In the genomic region with DNA sequence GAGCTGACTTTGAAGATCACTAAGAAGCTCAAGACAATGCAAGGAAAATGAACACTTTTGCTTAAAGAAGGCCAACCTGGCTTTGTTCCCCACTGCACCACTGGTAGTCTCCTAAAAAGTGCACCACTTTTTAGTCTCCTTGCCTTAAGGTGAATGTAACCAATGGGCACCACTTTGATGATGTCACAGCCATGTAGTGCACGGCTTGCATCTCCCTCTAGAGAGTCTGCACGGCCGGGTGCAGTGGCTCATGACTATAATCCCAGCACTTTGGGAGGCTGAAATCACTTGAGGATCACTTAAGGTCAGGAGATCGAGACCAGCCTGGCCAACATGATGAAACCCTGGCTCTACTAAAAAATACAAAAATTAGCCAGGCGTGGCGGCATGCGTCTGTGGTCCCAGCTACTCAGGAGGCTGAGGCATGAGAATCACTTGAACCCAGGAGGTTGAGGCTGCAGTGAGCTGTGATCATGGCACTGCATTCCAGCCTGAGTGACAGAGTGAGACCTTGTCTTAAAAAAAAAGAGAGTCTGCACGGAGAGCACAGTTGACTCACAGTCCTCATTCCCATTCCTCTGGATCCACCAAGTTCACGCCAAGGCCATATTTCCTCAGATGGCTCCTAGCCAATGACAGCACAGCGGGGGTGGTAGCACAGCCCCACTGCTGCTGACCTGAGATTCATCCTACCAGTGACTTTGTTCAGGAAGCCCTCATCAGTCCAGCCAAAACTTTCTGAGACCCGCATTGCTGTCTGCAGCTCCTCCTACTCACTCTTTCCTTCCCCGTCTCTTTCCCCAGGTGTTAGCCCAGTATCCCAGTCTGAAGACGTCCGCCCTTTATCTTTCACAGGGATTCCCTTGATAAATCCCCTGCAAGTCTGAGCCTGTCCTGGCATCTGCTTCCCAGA, we compare ENCODE assay signal across 10 cellular contexts. TPM values are rescaled to one million over a fixed set of nuclear protein-coding genes. Genes with fewer than 3 reads are reported as not detected.
DNase-seq lines count a peak whose midpoint lies in the region; ATAC-seq and TF ChIP-seq lines count a peak whose summit lies in the region.
"Had no signal": no experiment of that assay in that cellular context is flagged by ENCODE, and none has a peak within 500 bp of the region (broad histone marks: within the 10 kb centered on the region; RNA-seq: fewer than 3 reads in every experiment).

No MANE protein-coding gene starts in this region.

- H3K27me3 ChIP-seq in Karpas-422 (ENCODE audit: low read length) = no peaks in the 10 kb centered on the region
- no peaks in the 10 kb centered on the region for H3K27me3 ChIP-seq in lung (ENCODE audit: control insufficient read depth, insufficient read depth)
- no peaks in the 10 kb centered on the region for H3K27me3 ChIP-seq in upper lobe of right lung

- 81 to 88% methylated on average over 14 of the region's 14 CpGs for WGBS in lung, 2 donors

- no peaks in the 10 kb centered on the region for H3K36me3 ChIP-seq in Karpas-422 (ENCODE audit: insufficient read depth, low read length)
- H3K36me3 ChIP-seq in lung (ENCODE audit: control insufficient read depth in 2 of 2, insufficient read depth in 2 of 2, low read length in 2 of 2) = no peaks in the 10 kb centered on the region
- no peaks in the 10 kb centered on the region for H3K36me3 ChIP-seq in upper lobe of right lung

- peaks cover 10% of the 10 kb centered on the region for H3K4me1 ChIP-seq in Karpas-422 (ENCODE audit: low read length)
- H3K4me1 ChIP-seq in lung (ENCODE audit: control insufficient read depth in 2 of 2, insufficient read depth in 2 of 2, low read length in 2 of 2) = peaks cover 4 to 10% of the 10 kb centered on the region in 2 donors
- peaks cover 32% of the 10 kb centered on the region for H3K4me1 ChIP-seq in upper lobe of right lung

- H3K79me2 ChIP-seq in Karpas-422 (ENCODE audit: low read length) = no peaks in the 10 kb centered on the region

- peak overlapping the region; percentile 67; the same call in 1 of the 2 replicates for H2AFZ ChIP-seq in Karpas-422 (ENCODE audit: low read length)

- H3K9me2 ChIP-seq in Karpas-422 (replicated peaks; ENCODE audit: insufficient read depth, low read length) = no peaks in the 10 kb centered on the region

- intact Hi-C loops in upper lobe of right lung (cut with DNase I) = no loop called here

- DNase-seq in Karpas-422 (no peak), coronary artery (ENCODE audit: low spot score) (peak; percentile 83), lung (ENCODE audit: low spot score) (peak; percentile 47), upper lobe of right lung (no peak), NCI-H2227 (lab: John Stamatoyannopoulos, UW; ENCODE audit: unreplicated experiment) (no peak), GM13976 (ENCODE audit: low spot score) (no peak)
- DNase-seq: activated CD4-positive, alpha-beta T cell treated with anti-CD3 and anti-CD28 coated beads for 1 hour; NCI-H524; posterior cingulate gyrus had no signal

- no peak overlapping the region for H3K27ac ChIP-seq in Karpas-422 (ENCODE audit: low read length)
- H3K27ac ChIP-seq in coronary artery = peak overlapping the region; percentile 94 to 97
- H3K27ac ChIP-seq in lung (ENCODE audit: low read depth in 1 of 2, low read length in 1 of 2) = peak overlapping the region in 1 of 2 donors; percentile 85
- H3K27ac ChIP-seq in upper lobe of right lung = peak overlapping the region; percentile 30

- H3K4me3 ChIP-seq in Karpas-422 (ENCODE audit: low read length) (no peak overlapping the region), coronary artery (no peak overlapping the region), lung (no peak overlapping the region), upper lobe of right lung (no peak overlapping the region)

- H4K20me1 ChIP-seq in Karpas-422 (ENCODE audit: insufficient read depth, low read depth, low read length) = no peaks in the 10 kb centered on the region

- TF ChIP-seq CTCF in coronary artery (IDR thresholded peaks at IDR 0.05) = no peak
- no peak for TF ChIP-seq CTCF in lung (IDR thresholded peaks at IDR 0.05; ENCODE audit: control extremely low read depth, extremely low read depth)
- no peak for TF ChIP-seq CTCF in upper lobe of right lung (IDR thresholded peaks at IDR 0.05)
- no peak for TF ChIP-seq CTCF in GM13976 (IDR thresholded peaks at IDR 0.05; ENCODE audit: borderline replicate concordance, control extremely low read depth, extremely low read depth, insufficient read depth, missing control alignments)

- no peak overlapping the region for H3K4me2 ChIP-seq in Karpas-422 (ENCODE audit: low read depth, low read length, poor library complexity, severe bottlenecking)

- H3K9ac ChIP-seq in Karpas-422 (ENCODE audit: low read length) = no peak overlapping the region

- in situ Hi-C loops in GM13976 (cut with MboI; ENCODE audit: low sequenced_read_pairs, unreplicated experiment) = loop anchor here (10.0 kb wide), 2 partner anchors 147 to 317 kb away; no protein-coding TSS in a partner anchor

- ATAC-seq in lung (ENCODE audit: insufficient read depth, low FRiP score) = no peak
- ATAC-seq in upper lobe of right lung = no peak
- no peak for ATAC-seq in HG03039 (IDR thresholded peaks at IDR 0.05; ENCODE audit: unreplicated experiment)

- no peaks in the 10 kb centered on the region for H3K9me3 ChIP-seq in Karpas-422 (ENCODE audit: low read length)
- H3K9me3 ChIP-seq in lung (ENCODE audit: control insufficient read depth in 2 of 2, insufficient read depth in 1 of 2, low read length in 1 of 2) = peaks cover 0 to 1% of the 10 kb centered on the region in 2 donors
- no peaks in the 10 kb centered on the region for H3K9me3 ChIP-seq in upper lobe of right lung

RNA-seq across cellular contexts. Expression of a gene that starts 16.5 kb away (rescaled TPM):
- 9.4 and 9.9 TPM in 2 replicates for total RNA-seq in Karpas-422 (2014; rRNA removed; shearing (Covaris generic); ENCODE audit: low replicate concordance)
- total RNA-seq in lung (10 to 100 TPM; 15.7 to 43.1 TPM), upper lobe of right lung (7.3 TPM)
- polyA plus RNA-seq in lung = 1 to 10 TPM; 5.4 to 5.8 TPM

RNA-seq across cellular contexts. Expression of a gene that starts 59.3 kb away (rescaled TPM):
- 12.8 and 24.6 TPM in 2 replicates for total RNA-seq in Karpas-422 (2014; rRNA removed; shearing (Covaris generic); ENCODE audit: low replicate concordance)
- total RNA-seq in lung = 10 to 100 TPM; 23.3 to 30.5 TPM
- 10 to 100 TPM; 15.4 to 24.6 TPM for polyA plus RNA-seq in lung
- total RNA-seq in upper lobe of right lung = 25.0 TPM

Comparison
In these comparisons a context has a peak if more than half of its experiments do, and no peak if none do; other contexts are left out.
1. DNase-seq: peak in coronary artery (single experiment) and lung (single experiment); none in Karpas-422 (single experiment), upper lobe of right lung (single experiment), NCI-H2227 (single experiment) and GM13976 (single experiment).